ENCODE assay signal across 2 cellular contexts in the genomic region with DNA sequence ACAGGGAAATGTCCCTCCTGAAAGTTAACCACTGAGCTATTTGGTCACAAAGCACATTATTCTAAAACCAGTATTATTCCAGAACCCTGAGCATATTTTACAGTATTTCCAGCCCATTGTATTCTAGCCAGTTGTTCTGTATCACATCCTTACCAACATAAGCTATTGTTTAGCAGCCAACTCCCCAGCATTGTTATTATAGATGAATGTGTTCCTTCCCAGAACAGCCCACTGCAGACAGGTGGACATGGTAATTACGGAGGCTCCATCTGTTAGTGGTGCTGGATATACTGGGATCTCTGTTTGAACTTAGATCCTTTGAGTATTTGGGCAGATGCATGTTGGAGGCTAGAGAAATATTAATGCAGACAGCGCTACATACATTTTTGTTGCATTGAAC.
TF ChIP-seq lines count a peak whose summit lies in the region.

No MANE protein-coding gene starts in this region.

TF ChIP-seq in SK-N-SH, 30 proteins besides CTCF, POLR2A, EP300 and RAD21 (continued from another document):
- TF ChIP-seq SIN3A (IDR thresholded peaks at IDR 0.05; ENCODE audit: borderline replicate concordance, low read depth, low read length) (no peak), GATA2 (CRISPR knock-in tag; IDR thresholded peaks at IDR 0.05) (no peak), CHD2 (IDR thresholded peaks at IDR 0.05; ENCODE audit: low read length, partially characterized antibody) (no peak), TAF1 (IDR thresholded peaks at IDR 0.05; ENCODE audit: borderline replicate concordance, low read depth, low read length) (no peak), RFX5 (IDR thresholded peaks at IDR 0.05; ENCODE audit: low read length) (no peak), GABPA (IDR thresholded peaks at IDR 0.05; ENCODE audit: low read depth) (no peak)
- TF ChIP-seq, protein P1, sequence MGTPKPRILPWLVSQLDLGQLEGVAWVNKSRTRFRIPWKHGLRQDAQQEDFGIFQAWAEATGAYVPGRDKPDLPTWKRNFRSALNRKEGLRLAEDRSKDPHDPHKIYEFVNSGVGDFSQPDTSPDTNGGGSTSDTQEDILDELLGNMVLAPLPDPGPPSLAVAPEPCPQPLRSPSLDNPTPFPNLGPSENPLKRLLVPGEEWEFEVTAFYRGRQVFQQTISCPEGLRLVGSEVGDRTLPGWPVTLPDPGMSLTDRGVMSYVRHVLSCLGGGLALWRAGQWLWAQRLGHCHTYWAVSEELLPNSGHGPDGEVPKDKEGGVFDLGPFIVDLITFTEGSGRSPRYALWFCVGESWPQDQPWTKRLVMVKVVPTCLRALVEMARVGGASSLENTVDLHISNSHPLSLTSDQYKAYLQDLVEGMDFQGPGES (IDR thresholded peaks at IDR 0.05; ENCODE audit: low read depth, low read length): no peak

TF ChIP-seq in SK-N-SH treated with all-trans-retinoic acid at 6 μM for 48 hours, 23 proteins besides CTCF, POLR2A, EP300 and RAD21 (continued from another document):
- TF ChIP-seq, protein P2, sequence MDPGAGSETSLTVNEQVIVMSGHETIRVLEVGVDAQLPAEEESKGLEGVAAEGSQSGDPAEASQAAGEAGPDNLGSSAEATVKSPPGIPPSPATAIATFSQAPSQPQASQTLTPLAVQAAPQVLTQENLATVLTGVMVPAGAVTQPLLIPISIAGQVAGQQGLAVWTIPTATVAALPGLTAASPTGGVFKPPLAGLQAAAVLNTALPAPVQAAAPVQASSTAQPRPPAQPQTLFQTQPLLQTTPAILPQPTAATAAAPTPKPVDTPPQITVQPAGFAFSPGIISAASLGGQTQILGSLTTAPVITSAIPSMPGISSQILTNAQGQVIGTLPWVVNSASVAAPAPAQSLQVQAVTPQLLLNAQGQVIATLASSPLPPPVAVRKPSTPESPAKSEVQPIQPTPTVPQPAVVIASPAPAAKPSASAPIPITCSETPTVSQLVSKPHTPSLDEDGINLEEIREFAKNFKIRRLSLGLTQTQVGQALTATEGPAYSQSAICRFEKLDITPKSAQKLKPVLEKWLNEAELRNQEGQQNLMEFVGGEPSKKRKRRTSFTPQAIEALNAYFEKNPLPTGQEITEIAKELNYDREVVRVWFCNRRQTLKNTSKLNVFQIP (CRISPR knock-in tag; IDR thresholded peaks at IDR 0.05; ENCODE audit: borderline replicate concordance, low read depth): no peak
- TF ChIP-seq, protein P3, sequence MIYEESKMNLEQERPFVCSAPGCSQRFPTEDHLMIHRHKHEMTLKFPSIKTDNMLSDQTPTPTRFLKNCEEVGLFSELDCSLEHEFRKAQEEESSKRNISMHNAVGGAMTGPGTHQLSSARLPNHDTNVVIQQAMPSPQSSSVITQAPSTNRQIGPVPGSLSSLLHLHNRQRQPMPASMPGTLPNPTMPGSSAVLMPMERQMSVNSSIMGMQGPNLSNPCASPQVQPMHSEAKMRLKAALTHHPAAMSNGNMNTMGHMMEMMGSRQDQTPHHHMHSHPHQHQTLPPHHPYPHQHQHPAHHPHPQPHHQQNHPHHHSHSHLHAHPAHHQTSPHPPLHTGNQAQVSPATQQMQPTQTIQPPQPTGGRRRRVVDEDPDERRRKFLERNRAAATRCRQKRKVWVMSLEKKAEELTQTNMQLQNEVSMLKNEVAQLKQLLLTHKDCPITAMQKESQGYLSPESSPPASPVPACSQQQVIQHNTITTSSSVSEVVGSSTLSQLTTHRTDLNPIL (CRISPR knock-in tag; IDR thresholded peaks at IDR 0.05; ENCODE audit: low read depth): no peak
- TF ChIP-seq, protein P4, sequence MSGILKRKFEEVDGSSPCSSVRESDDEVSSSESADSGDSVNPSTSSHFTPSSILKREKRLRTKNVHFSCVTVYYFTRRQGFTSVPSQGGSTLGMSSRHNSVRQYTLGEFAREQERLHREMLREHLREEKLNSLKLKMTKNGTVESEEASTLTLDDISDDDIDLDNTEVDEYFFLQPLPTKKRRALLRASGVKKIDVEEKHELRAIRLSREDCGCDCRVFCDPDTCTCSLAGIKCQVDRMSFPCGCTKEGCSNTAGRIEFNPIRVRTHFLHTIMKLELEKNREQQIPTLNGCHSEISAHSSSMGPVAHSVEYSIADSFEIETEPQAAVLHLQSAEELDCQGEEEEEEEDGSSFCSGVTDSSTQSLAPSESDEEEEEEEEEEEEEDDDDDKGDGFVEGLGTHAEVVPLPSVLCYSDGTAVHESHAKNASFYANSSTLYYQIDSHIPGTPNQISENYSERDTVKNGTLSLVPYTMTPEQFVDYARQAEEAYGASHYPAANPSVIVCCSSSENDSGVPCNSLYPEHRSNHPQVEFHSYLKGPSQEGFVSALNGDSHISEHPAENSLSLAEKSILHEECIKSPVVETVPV (CRISPR knock-in tag; IDR thresholded peaks at IDR 0.05): no peak
- TF ChIP-seq, protein P5, sequence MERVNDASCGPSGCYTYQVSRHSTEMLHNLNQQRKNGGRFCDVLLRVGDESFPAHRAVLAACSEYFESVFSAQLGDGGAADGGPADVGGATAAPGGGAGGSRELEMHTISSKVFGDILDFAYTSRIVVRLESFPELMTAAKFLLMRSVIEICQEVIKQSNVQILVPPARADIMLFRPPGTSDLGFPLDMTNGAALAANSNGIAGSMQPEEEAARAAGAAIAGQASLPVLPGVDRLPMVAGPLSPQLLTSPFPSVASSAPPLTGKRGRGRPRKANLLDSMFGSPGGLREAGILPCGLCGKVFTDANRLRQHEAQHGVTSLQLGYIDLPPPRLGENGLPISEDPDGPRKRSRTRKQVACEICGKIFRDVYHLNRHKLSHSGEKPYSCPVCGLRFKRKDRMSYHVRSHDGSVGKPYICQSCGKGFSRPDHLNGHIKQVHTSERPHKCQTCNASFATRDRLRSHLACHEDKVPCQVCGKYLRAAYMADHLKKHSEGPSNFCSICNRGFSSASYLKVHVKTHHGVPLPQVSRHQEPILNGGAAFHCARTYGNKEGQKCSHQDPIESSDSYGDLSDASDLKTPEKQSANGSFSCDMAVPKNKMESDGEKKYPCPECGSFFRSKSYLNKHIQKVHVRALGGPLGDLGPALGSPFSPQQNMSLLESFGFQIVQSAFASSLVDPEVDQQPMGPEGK (CRISPR knock-in tag; IDR thresholded peaks at IDR 0.05; ENCODE audit: borderline replicate concordance): no peak
- TF ChIP-seq SNAI2 (CRISPR knock-in tag; IDR thresholded peaks at IDR 0.05) (no peak), TCF4 (CRISPR knock-in tag; IDR thresholded peaks at IDR 0.05; ENCODE audit: borderline replicate concordance) (no peak), TOX (CRISPR knock-in tag; IDR thresholded peaks at IDR 0.05; ENCODE audit: borderline replicate concordance) (no peak), BACH2 (CRISPR knock-in tag; IDR thresholded peaks at IDR 0.05; ENCODE audit: borderline replicate concordance) (no peak), PPARA (CRISPR knock-in tag; IDR thresholded peaks at IDR 0.05; ENCODE audit: borderline replicate concordance) (no peak), GLIS3 (CRISPR knock-in tag; IDR thresholded peaks at IDR 0.05) (no peak), RARB (CRISPR knock-in tag; IDR thresholded peaks at IDR 0.05) (no peak), ZNF565 (CRISPR knock-in tag; conservative IDR thresholded peaks at IDR 0.05; ENCODE audit: low read depth) (no peak), OSR1 (CRISPR knock-in tag; IDR thresholded peaks at IDR 0.05) (no peak), ZFP30 (CRISPR knock-in tag; IDR thresholded peaks at IDR 0.05) (no peak), ISL1 (CRISPR knock-in tag; IDR thresholded peaks at IDR 0.05) (no peak)
- TF ChIP-seq, protein P6, sequence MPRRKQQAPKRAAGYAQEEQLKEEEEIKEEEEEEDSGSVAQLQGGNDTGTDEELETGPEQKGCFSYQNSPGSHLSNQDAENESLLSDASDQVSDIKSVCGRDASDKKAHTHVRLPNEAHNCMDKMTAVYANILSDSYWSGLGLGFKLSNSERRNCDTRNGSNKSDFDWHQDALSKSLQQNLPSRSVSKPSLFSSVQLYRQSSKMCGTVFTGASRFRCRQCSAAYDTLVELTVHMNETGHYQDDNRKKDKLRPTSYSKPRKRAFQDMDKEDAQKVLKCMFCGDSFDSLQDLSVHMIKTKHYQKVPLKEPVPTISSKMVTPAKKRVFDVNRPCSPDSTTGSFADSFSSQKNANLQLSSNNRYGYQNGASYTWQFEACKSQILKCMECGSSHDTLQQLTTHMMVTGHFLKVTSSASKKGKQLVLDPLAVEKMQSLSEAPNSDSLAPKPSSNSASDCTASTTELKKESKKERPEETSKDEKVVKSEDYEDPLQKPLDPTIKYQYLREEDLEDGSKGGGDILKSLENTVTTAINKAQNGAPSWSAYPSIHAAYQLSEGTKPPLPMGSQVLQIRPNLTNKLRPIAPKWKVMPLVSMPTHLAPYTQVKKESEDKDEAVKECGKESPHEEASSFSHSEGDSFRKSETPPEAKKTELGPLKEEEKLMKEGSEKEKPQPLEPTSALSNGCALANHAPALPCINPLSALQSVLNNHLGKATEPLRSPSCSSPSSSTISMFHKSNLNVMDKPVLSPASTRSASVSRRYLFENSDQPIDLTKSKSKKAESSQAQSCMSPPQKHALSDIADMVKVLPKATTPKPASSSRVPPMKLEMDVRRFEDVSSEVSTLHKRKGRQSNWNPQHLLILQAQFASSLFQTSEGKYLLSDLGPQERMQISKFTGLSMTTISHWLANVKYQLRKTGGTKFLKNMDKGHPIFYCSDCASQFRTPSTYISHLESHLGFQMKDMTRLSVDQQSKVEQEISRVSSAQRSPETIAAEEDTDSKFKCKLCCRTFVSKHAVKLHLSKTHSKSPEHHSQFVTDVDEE (CRISPR knock-in tag; IDR thresholded peaks at IDR 0.05): no peak
